ENCODE assay signal across 23 cellular contexts in the genomic region with DNA sequence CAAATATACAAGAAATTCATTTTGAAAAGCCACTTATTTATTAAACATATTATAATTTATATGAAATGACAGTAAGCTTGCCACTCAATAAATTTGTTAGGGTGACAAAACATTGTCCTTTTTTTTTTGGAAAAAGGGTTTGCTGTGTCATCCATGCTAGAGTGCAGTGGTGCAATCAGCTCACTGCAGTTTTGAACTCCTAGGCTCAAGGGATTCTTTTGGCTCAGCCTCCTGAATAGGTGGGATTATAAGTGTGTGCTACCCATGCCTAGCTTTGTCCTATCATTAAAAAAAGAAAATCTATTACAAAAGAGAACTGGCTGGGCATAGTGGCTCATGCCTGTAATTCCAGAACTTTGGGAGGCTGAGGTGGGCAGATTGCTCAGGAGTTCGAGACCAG.
A peak's percentile ranks its signal among the peaks of the same experiment; 100 is the strongest.
DNase-seq lines count a peak whose midpoint lies in the region; ATAC-seq and TF ChIP-seq lines count a peak whose summit lies in the region.
"Had no signal": no experiment of that assay in that cellular context is flagged by ENCODE, and none has a peak within 500 bp of the region (broad histone marks: within the 10 kb centered on the region; RNA-seq: fewer than 3 reads in every experiment).

No MANE protein-coding gene starts in this region.

- H3K9me3 ChIP-seq in endodermal cell (ENCODE audit: control insufficient read depth, low read length) = peaks cover 6% of the 10 kb centered on the region
- H3K9me3 ChIP-seq in esophagus squamous epithelium = no peaks in the 10 kb centered on the region
- H3K9me3 ChIP-seq: A549; BE2C; BLaER1 treated with 17β-estradiol and CSF1 and Interleukin-3, amounts not matched to agents 10 nM and 100 nM; HAP-1 had no signal

- no peak overlapping the region for H3K9ac ChIP-seq in endodermal cell (ENCODE audit: extremely low read depth, low read length, poor library complexity, severe bottlenecking)
- H3K9ac ChIP-seq: BLaER1 treated with 17β-estradiol and CSF1 and Interleukin-3, amounts not matched to agents 10 nM and 100 nM had no signal

- no peak overlapping the region for H3K4me3 ChIP-seq in endodermal cell (ENCODE audit: low read length)
- H3K4me3 ChIP-seq in esophagus squamous epithelium = no peak overlapping the region
- H3K4me3 ChIP-seq: A549; BLaER1 treated with 17β-estradiol and CSF1 and Interleukin-3, amounts not matched to agents 10 nM and 100 nM; HAP-1 had no signal

- DNase-seq in endodermal cell (no peak), esophagus squamous epithelium (lab: John Stamatoyannopoulos, UW) (no peak), nephron progenitor cell (no peak), pons (ENCODE audit: low spot score) (no peak), GM13977 (ENCODE audit: low spot score) (no peak)
- DNase-seq: 8988T; ACHN; AML-193; BE2C; CD4-positive, alpha-beta T cell; CD8-positive, alpha-beta memory T cell; DMS 273 treated with DMSO at 0.1 percent for 48 hours; DMS79; EL; GF-D8; GOT3; HFFc6 had no signal

- H3K9me3 Mint-ChIP-seq in endodermal cell (peaks cover 9% of the 10 kb centered on the region), nephron progenitor cell (no peaks in the 10 kb centered on the region)
- H3K9me3 Mint-ChIP-seq: CD14-positive monocyte; CD4-positive, alpha-beta T cell; CD8-positive, alpha-beta memory T cell; HFFc6 had no signal

- no peak for TF ChIP-seq CTCF in endodermal cell (conservative IDR thresholded peaks at IDR 0.05)
- TF ChIP-seq CTCF in esophagus squamous epithelium (IDR thresholded peaks at IDR 0.05) = no peak
- no peak for TF ChIP-seq CTCF in nephron progenitor cell (IDR thresholded peaks at IDR 0.05)
- TF ChIP-seq CTCF in GM13977 (IDR thresholded peaks at IDR 0.05; ENCODE audit: extremely low read depth, insufficient read depth, missing control alignments) = no peak

- in situ Hi-C loops in GM13977 (cut with MboI; ENCODE audit: low pct_unique_long_range_greater_than_20kb, low sequenced_read_pairs, unreplicated experiment) = no loop called here

- WGBS in endodermal cell (ENCODE audit: insufficient coverage in 1 of 2, insufficient read length in 1 of 2), 2 experiments = 100% methylated on average over 1 of the region's 1 CpG; no CpG with 5 or more reads in 1 of the 2 experiments
- WGBS in esophagus squamous epithelium, 2 donors = 88 to 100% methylated on average over 1 of the region's 1 CpG

- TF ChIP-seq POLR2A in esophagus squamous epithelium (IDR thresholded peaks at IDR 0.05) = no peak

- no peaks in the 10 kb centered on the region for H3K4me1 Mint-ChIP-seq in endodermal cell
- H3K4me1 Mint-ChIP-seq in nephron progenitor cell = peaks cover 10% of the 10 kb centered on the region
- H3K4me1 Mint-ChIP-seq: CD14-positive monocyte; CD8-positive, alpha-beta memory T cell had no signal

- H3K27me3 Mint-ChIP-seq in endodermal cell (ENCODE audit: insufficient read depth) (no peaks in the 10 kb centered on the region), nephron progenitor cell (ENCODE audit: low read depth, poor library complexity) (peaks cover 4% of the 10 kb centered on the region)
- H3K27me3 Mint-ChIP-seq: CD4-positive, alpha-beta T cell had no signal

- H3K4me1 ChIP-seq in endodermal cell (ENCODE audit: control insufficient read depth, insufficient read depth, low read length) (no peaks in the 10 kb centered on the region), esophagus squamous epithelium (peaks cover 0 to 45% (median 13%) of the 10 kb centered on the region in 3 donors)
- H3K4me1 ChIP-seq: A549; BLaER1 treated with 17β-estradiol and CSF1 and Interleukin-3, amounts not matched to agents 10 nM and 100 nM; HAP-1 had no signal

- H3K36me3 ChIP-seq in endodermal cell (ENCODE audit: control insufficient read depth, insufficient read depth, low read length) (peaks cover 62% of the 10 kb centered on the region), esophagus squamous epithelium (peaks cover 0 to 11% (median 0%) of the 10 kb centered on the region in 3 donors)
- H3K36me3 ChIP-seq: BE2C, HAP-1 had no signal

- no peaks in the 10 kb centered on the region for H3K27me3 ChIP-seq in endodermal cell (ENCODE audit: control insufficient read depth, insufficient read depth, low read length, poor library complexity, severe bottlenecking)
- H3K27me3 ChIP-seq in esophagus squamous epithelium = no peaks in the 10 kb centered on the region
- H3K27me3 ChIP-seq: BE2C; BLaER1 treated with 17β-estradiol and CSF1 and Interleukin-3, amounts not matched to agents 10 nM and 100 nM had no signal

- intact Hi-C loops in esophagus squamous epithelium (cut with DNase I) = no loop called here

- H3K4me3 Mint-ChIP-seq in endodermal cell (no peak overlapping the region), nephron progenitor cell (no peak overlapping the region)
- H3K4me3 Mint-ChIP-seq: CD14-positive monocyte; CD4-positive, alpha-beta T cell; CD8-positive, alpha-beta memory T cell; HFFc6 had no signal

- H3K27ac Mint-ChIP-seq in endodermal cell (peak overlapping the region; percentile 30), nephron progenitor cell (peak overlapping the region; percentile 81)
- H3K27ac Mint-ChIP-seq: CD4-positive, alpha-beta T cell; HFFc6 had no signal

- H3K27ac ChIP-seq in endodermal cell (ENCODE audit: low read depth, low read length) (no peak overlapping the region), esophagus squamous epithelium (peak overlapping the region in 3 of 4 donors; percentile 74 to 85 (median 82))
- H3K27ac ChIP-seq: BLaER1 treated with 17β-estradiol and CSF1 and Interleukin-3, amounts not matched to agents 10 nM and 100 nM had no signal

- H3K36me3 Mint-ChIP-seq in endodermal cell (ENCODE audit: low read depth) (peaks cover 68% of the 10 kb centered on the region), nephron progenitor cell (ENCODE audit: low read depth) (peaks cover 39% of the 10 kb centered on the region)
- H3K36me3 Mint-ChIP-seq: CD8-positive, alpha-beta memory T cell had no signal

- ATAC-seq in HG02588 (IDR thresholded peaks at IDR 0.05; ENCODE audit: unreplicated experiment) (no peak), esophagus mucosa (no peak)
